In genomic region chr22:45197606-45198462, GRCh38 we compare ENCODE assay signal across 20 cellular contexts. TPM values are rescaled to one million over a fixed set of nuclear protein-coding genes. Genes with fewer than 3 reads are reported as not detected.
DNase-seq lines count a peak whose midpoint lies in the region; ATAC-seq and TF ChIP-seq lines count a peak whose summit lies in the region.
"Had no signal": no experiment of that assay in that cellular context is flagged by ENCODE, and none has a peak within 500 bp of the region (broad histone marks: within the 10 kb centered on the region; RNA-seq: fewer than 3 reads in every experiment).

No MANE protein-coding gene starts in this region.

- CTCF ChIA-PET in HEK293 (lab: Yijun Ruan, JAX): interaction anchor here (1.2 to 1.4 kb wide), 2 partner anchors 11 to 23 kb away, joined by 3 to 6 read pairs; no protein-coding TSS in a partner anchor

- peak; percentile 24 for DNase-seq in DMS79 (lab: John Stamatoyannopoulos, UW)
- DNase-seq in dorsolateral prefrontal cortex: peak in 4 of 10 donors; percentile 21 to 43 (median 34)
- DNase-seq in posterior vena cava (ENCODE audit: low spot score): peak; percentile 66
- no peak for DNase-seq in T1000 (lab: John Stamatoyannopoulos, UW)
- DNase-seq in C1 segment of cervical spinal cord (lab: John Stamatoyannopoulos, UW): no peak
- DNase-seq: activated CD4-positive, alpha-beta memory T cell treated with anti-CD3 and anti-CD28 coated beads for 36 hours; activated CD4-positive, CD25-positive, alpha-beta regulatory T cell; dermis blood vessel endothelial cell; GOT3; NCI-H1436; NCI-H524; SK-N-SH; substantia nigra; uterus had no signal

- TF ChIP-seq CTCF in HEK293 (tag by site-specific recombination; IDR thresholded peaks at IDR 0.05) (no peak), dorsolateral prefrontal cortex (IDR thresholded peaks at IDR 0.05 in 54 of 56, conservative IDR thresholded peaks at IDR 0.05 in 2 of 56; ENCODE audit: low read depth in 1 of 56, partially characterized antibody in 56 of 56) (no peak)

- H3K27ac ChIP-seq in HEK293 (ENCODE audit: extremely low read depth, low read depth, low read length) (no peak overlapping the region), dorsolateral prefrontal cortex (peak overlapping the region in 31 of 59 donors; percentile 7 to 78 (median 48))
- H3K27ac ChIP-seq: adrenal gland, psoas muscle, uterus had no signal

- POLR2A ChIA-PET in HEK293 (lab: Yijun Ruan, JAX): no interaction called here

- ATAC-seq in GM21381 (IDR thresholded peaks at IDR 0.05; ENCODE audit: unreplicated experiment): no peak
- ATAC-seq: HepG2, mucosa of descending colon had no signal

- no peaks in the 10 kb centered on the region for H3K9me3 ChIP-seq in HEK293 (ENCODE audit: control insufficient read depth, insufficient read depth, low read depth, low read length)
- H3K9me3 ChIP-seq: adrenal gland, mucosa of descending colon, psoas muscle, SK-N-SH, uterus had no signal

- H3K27me3 ChIP-seq in dorsolateral prefrontal cortex: no peaks in the 10 kb centered on the region
- H3K27me3 ChIP-seq: adrenal gland, uterus had no signal

- peaks cover 4% of the 10 kb centered on the region; the same call in 1 of the 2 replicates for H3K4me1 ChIP-seq in HEK293 (ENCODE audit: control insufficient read depth, insufficient read depth, low read length)
- H3K4me1 ChIP-seq: psoas muscle, uterus had no signal

- intact Hi-C loops in dorsolateral prefrontal cortex (cut with DNase I) (no loop called here), posterior vena cava (cut with DNase I) (loop anchor here in 1 of 2 donors (5.0 kb wide), 1 partner anchor 251 kb away; no protein-coding TSS in a partner anchor)

- H3K36me3 ChIP-seq in HEK293 (ENCODE audit: control insufficient read depth in 2 of 2, insufficient read depth in 1 of 2, low read length in 2 of 2): peaks cover 0 to 70% of the 10 kb centered on the region in 2 experiments; a peak in 1 of 3 replicates
- H3K36me3 ChIP-seq: uterus had no signal

- no peak overlapping the region for H3K4me3 ChIP-seq in HEK293 (ENCODE audit: low read depth, low read length)
- H3K4me3 ChIP-seq in dorsolateral prefrontal cortex: no peak overlapping the region
- H3K4me3 ChIP-seq: adrenal gland, mucosa of descending colon, psoas muscle, uterus had no signal

TF ChIP-seq in HEK293, 187 proteins besides CTCF, POLR2A, EP300 and RAD21:
- peak; percentile 26; the same call in 1 of the 2 replicates for TF ChIP-seq GLIS1 (tag by site-specific recombination; IDR thresholded peaks at IDR 0.05)
- peak; percentile 97 for TF ChIP-seq PRDM10 (tag by site-specific recombination; IDR thresholded peaks at IDR 0.05)
- peak; percentile 80 for TF ChIP-seq ZIC2 (tag by site-specific recombination; IDR thresholded peaks at IDR 0.05)
- TF ChIP-seq EGR2 (tag by site-specific recombination; IDR thresholded peaks at IDR 0.05; ENCODE audit: low read depth): peak; percentile 72
- TF ChIP-seq ZNF629 (tag by site-specific recombination; IDR thresholded peaks at IDR 0.05): no peak
- peak; percentile 49; the same call in 1 of the 2 replicates for TF ChIP-seq ZFHX2 (tag by site-specific recombination; conservative IDR thresholded peaks at IDR 0.05)
- no peak for TF ChIP-seq ZNF398 (tag by site-specific recombination; IDR thresholded peaks at IDR 0.05)

RNA-seq across cellular contexts. Expression of gene NUP50, which starts 34.1 kb away (rescaled TPM):
- 10 to 100 TPM; 27.1 to 82.5 (median 51.9) TPM for total RNA-seq in dorsolateral prefrontal cortex
- 10 to 100 TPM; 29.7 to 30.1 TPM for total RNA-seq in posterior vena cava

RNA-seq across cellular contexts. Expression of gene KIAA0930, which starts 42.9 kb away (rescaled TPM):
- total RNA-seq in dorsolateral prefrontal cortex: 100 to 1,000 TPM; 174 to 603 (median 325) TPM
- total RNA-seq in posterior vena cava: 10 to 100 TPM; 48.5 to 74.0 TPM

Comparison
In these comparisons a context has a peak if more than half of its experiments do, and no peak if none do; other contexts are left out.
1. DNase-seq: peak in DMS79 (single experiment) and posterior vena cava (single experiment); none in T1000 (single experiment) and C1 segment of cervical spinal cord (0 of 14).